7 cellular contexts compared by ENCODE assay signal in genomic region chr7:123823898-123824753, GRCh38.
DNase-seq lines count a peak whose midpoint lies in the region; ATAC-seq lines count a peak whose summit lies in the region.

No MANE protein-coding gene starts in this region.

- ATAC-seq in GM19351 (IDR thresholded peaks at IDR 0.05; ENCODE audit: unreplicated experiment) (peak; percentile 96), HG02973 (IDR thresholded peaks at IDR 0.05; ENCODE audit: unreplicated experiment) (peak; percentile 97)

- DNase-seq in activated CD8-positive, alpha-beta memory T cell treated with anti-CD3 and anti-CD28 coated beads for 48 hours (ENCODE audit: low read depth in 2 of 3, low spot score in 2 of 3): peak; percentile 11 to 24 (median 18)
- DNase-seq in stimulated activated CD8-positive, alpha-beta memory T cell treated with anti-CD3 and anti-CD28 coated beads, Interleukin-7, amount 100 ng/mL, for 4 hours (ENCODE audit: low read depth in 2 of 2): peak; percentile 5 to 7
- no peak for DNase-seq in activated gamma-delta T cell (lab: John Stamatoyannopoulos, UW)
- no peak for DNase-seq in NCI-H345 (lab: John Stamatoyannopoulos, UW)
- DNase-seq in COLO668 (lab: John Stamatoyannopoulos, UW; ENCODE audit: unreplicated experiment): no peak

Comparison
In these comparisons a context has a peak if more than half of its experiments do, and no peak if none do; other contexts are left out.
1. DNase-seq: peak in activated CD8-positive, alpha-beta memory T cell treated with anti-CD3 and anti-CD28 coated beads for 48 hours (3 of 3) and stimulated activated CD8-positive, alpha-beta memory T cell treated with anti-CD3 and anti-CD28 coated beads, Interleukin-7, amount 100 ng/mL, for 4 hours (2 of 2); none in activated gamma-delta T cell (single experiment), NCI-H345 (single experiment) and COLO668 (single experiment).